ENCODE assay signal across 1 cellular context in genomic region chr4:25233737-25234389, GRCh38.
TF ChIP-seq lines count a peak whose summit lies in the region.

TSS of gene PI4K2B (plus strand) at chr4:25234033. CDS start at chr4:25234164, 131 bp downstream.

TF ChIP-seq in HepG2, 621 proteins besides CTCF, POLR2A, EP300 and RAD21 (continued from another document and continues in another):
- TF ChIP-seq ARID3A (IDR thresholded peaks at IDR 0.05; ENCODE audit: low read depth, low read length) (no peak), YY1 (IDR thresholded peaks at IDR 0.05; ENCODE audit: insufficient read depth, insufficient replicate concordance, low read depth, low read length) (no peak), ARNTL (CRISPR knock-in tag; IDR thresholded peaks at IDR 0.05) (peak; percentile 57; the same call in 1 of the 2 replicates), ZNF292 (CRISPR knock-in tag; IDR thresholded peaks at IDR 0.05; ENCODE audit: borderline replicate concordance, low read depth) (no peak), POGZ (CRISPR knock-in tag; IDR thresholded peaks at IDR 0.05) (no peak), SETDB1 (CRISPR knock-in tag; IDR thresholded peaks at IDR 0.05; ENCODE audit: borderline replicate concordance) (no peak), MEF2D (CRISPR knock-in tag; IDR thresholded peaks at IDR 0.05) (no peak), ZNF496 (CRISPR knock-in tag; IDR thresholded peaks at IDR 0.05; ENCODE audit: insufficient replicate concordance) (no peak), ZNF335 (CRISPR knock-in tag; IDR thresholded peaks at IDR 0.05) (no peak), SAP130 (CRISPR knock-in tag; IDR thresholded peaks at IDR 0.05; ENCODE audit: low read depth) (peak; percentile 71), ZNF274 (CRISPR knock-in tag; IDR thresholded peaks at IDR 0.05) (no peak; the same call in 1 of the 2 replicates), ZBTB3 (CRISPR knock-in tag; IDR thresholded peaks at IDR 0.05; ENCODE audit: borderline replicate concordance, low read depth) (no peak; the same call in 1 of the 2 replicates), ETS1 (CRISPR knock-in tag; IDR thresholded peaks at IDR 0.05) (no peak), ZNF644 (CRISPR knock-in tag; IDR thresholded peaks at IDR 0.05; ENCODE audit: low read depth) (no peak), ZHX2 (IDR thresholded peaks at IDR 0.05; ENCODE audit: low read depth) (no peak), ZHX2 (CRISPR knock-in tag; IDR thresholded peaks at IDR 0.05; ENCODE audit: borderline replicate concordance) (no peak), ZNF556 (CRISPR knock-in tag; IDR thresholded peaks at IDR 0.05; ENCODE audit: borderline replicate concordance) (peak; percentile 84; the same call in 1 of the 2 replicates), ARHGAP35 (CRISPR knock-in tag; IDR thresholded peaks at IDR 0.05; ENCODE audit: borderline replicate concordance) (no peak), HDAC1 (CRISPR knock-in tag; IDR thresholded peaks at IDR 0.05) (peak; percentile 79), ZFYVE20 (CRISPR knock-in tag; IDR thresholded peaks at IDR 0.05; ENCODE audit: borderline replicate concordance, low read depth) (no peak), TEAD3 (CRISPR knock-in tag; optimal IDR thresholded peaks at IDR 0.05; ENCODE audit: borderline replicate concordance) (no peak), HNRNPLL (IDR thresholded peaks at IDR 0.05; ENCODE audit: low read depth, low read length, poor library complexity, severe bottlenecking) (peak; percentile 52), ZNF652 (CRISPR knock-in tag; IDR thresholded peaks at IDR 0.05; ENCODE audit: borderline replicate concordance, low read depth) (no peak), ZNF383 (CRISPR knock-in tag; IDR thresholded peaks at IDR 0.05; ENCODE audit: borderline replicate concordance) (no peak), ZNF878 (CRISPR knock-in tag; IDR thresholded peaks at IDR 0.05) (no peak), STAT6 (CRISPR knock-in tag; IDR thresholded peaks at IDR 0.05; ENCODE audit: borderline replicate concordance) (no peak), JDP2 (CRISPR knock-in tag; IDR thresholded peaks at IDR 0.05; ENCODE audit: borderline replicate concordance) (no peak), ZNF367 (CRISPR knock-in tag; IDR thresholded peaks at IDR 0.05; ENCODE audit: borderline replicate concordance) (no peak), SRY (CRISPR knock-in tag; IDR thresholded peaks at IDR 0.05) (no peak), ZMYM2 (CRISPR knock-in tag; IDR thresholded peaks at IDR 0.05) (no peak), TEAD2 (CRISPR knock-in tag; IDR thresholded peaks at IDR 0.05) (no peak), ZNF615 (CRISPR knock-in tag; IDR thresholded peaks at IDR 0.05; ENCODE audit: borderline replicate concordance) (no peak), RBM39 (IDR thresholded peaks at IDR 0.05; ENCODE audit: low read depth, low read length, poor library complexity, severe bottlenecking) (peak; percentile 17)
- TF ChIP-seq, protein P1, sequence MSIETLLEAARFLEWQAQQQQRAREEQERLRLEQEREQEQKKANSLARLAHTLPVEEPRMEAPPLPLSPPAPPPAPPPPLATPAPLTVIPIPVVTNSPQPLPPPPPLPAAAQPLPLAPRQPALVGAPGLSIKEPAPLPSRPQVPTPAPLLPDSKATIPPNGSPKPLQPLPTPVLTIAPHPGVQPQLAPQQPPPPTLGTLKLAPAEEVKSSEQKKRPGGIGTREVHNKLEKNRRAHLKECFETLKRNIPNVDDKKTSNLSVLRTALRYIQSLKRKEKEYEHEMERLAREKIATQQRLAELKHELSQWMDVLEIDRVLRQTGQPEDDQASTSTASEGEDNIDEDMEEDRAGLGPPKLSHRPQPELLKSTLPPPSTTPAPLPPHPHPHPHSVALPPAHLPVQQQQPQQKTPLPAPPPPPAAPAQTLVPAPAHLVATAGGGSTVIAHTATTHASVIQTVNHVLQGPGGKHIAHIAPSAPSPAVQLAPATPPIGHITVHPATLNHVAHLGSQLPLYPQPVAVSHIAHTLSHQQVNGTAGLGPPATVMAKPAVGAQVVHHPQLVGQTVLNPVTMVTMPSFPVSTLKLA (IDR thresholded peaks at IDR 0.05), result peak; percentile 38; the same call in 1 of the 2 replicates
- TF ChIP-seq, protein P2, sequence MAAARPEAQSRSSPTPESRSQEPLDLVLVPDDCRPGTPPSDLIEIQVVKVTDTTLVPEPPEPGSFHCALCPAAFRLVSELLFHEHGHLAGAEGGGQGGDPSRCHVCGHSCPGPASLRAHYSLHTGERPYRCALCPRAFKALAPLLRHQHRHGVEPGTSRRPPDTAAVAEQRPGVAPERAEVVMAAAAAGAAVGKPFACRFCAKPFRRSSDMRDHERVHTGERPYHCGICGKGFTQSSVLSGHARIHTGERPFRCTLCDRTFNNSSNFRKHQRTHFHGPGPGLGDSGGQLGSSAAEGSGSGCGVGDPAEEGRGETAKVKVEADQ (CRISPR knock-in tag; IDR thresholded peaks at IDR 0.05; ENCODE audit: borderline replicate concordance), result no peak; the same call in 1 of the 2 replicates
- TF ChIP-seq, protein P3, sequence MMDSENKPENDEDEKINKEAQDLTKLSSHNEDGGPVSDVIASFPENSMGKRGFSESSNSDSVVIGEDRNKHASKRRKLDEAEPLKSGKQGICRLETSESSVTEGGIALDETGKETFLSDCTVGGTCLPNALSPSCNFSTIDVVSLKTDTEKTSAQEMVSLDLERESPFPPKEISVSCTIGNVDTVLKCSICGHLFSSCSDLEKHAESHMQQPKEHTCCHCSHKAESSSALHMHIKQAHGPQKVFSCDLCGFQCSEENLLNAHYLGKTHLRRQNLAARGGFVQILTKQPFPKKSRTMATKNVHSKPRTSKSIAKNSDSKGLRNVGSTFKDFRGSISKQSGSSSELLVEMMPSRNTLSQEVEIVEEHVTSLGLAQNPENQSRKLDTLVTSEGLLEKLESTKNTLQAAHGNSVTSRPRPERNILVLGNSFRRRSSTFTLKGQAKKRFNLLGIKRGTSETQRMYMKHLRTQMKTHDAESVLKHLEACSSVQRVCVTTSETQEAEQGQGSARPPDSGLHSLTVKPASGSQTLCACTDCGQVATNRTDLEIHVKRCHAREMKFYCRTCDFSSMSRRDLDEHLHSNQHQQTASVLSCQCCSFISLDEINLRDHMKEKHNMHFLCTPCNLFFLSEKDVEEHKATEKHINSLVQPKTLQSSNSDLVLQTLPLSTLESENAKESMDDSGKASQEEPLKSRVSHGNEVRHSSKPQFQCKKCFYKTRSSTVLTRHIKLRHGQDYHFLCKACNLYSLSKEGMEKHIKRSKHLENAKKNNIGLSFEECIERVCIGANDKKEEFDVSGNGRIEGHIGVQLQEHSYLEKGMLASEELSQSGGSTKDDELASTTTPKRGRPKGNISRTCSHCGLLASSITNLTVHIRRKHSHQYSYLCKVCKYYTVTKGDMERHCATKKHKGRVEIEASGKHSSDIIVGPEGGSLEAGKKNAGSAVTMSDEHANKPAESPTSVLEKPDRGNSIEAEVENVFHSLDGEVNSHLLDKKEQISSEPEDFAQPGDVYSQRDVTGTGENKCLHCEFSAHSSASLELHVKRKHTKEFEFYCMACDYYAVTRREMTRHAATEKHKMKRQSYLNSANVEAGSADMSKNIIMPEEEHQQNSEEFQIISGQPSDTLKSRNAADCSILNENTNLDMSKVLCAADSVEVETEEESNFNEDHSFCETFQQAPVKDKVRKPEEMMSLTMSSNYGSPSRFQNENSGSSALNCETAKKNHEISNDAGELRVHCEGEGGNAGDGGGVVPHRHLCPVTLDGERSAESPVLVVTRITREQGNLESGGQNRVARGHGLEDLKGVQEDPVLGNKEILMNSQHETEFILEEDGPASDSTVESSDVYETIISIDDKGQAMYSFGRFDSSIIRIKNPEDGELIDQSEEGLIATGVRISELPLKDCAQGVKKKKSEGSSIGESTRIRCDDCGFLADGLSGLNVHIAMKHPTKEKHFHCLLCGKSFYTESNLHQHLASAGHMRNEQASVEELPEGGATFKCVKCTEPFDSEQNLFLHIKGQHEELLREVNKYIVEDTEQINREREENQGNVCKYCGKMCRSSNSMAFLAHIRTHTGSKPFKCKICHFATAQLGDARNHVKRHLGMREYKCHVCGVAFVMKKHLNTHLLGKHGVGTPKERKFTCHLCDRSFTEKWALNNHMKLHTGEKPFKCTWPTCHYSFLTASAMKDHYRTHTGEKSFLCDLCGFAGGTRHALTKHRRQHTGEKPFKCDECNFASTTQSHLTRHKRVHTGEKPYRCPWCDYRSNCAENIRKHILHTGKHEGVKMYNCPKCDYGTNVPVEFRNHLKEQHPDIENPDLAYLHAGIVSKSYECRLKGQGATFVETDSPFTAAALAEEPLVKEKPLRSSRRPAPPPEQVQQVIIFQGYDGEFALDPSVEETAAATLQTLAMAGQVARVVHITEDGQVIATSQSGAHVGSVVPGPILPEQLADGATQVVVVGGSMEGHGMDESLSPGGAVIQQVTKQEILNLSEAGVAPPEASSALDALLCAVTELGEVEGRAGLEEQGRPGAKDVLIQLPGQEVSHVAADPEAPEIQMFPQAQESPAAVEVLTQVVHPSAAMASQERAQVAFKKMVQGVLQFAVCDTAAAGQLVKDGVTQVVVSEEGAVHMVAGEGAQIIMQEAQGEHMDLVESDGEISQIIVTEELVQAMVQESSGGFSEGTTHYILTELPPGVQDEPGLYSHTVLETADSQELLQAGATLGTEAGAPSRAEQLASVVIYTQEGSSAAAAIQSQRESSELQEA (CRISPR knock-in tag; IDR thresholded peaks at IDR 0.05; ENCODE audit: not compliant biosample characterization), result peak; percentile 30
